1 cellular context compared by ENCODE assay signal in genomic region chr2:117956036-117956791, GRCh38.
TF ChIP-seq lines count a peak whose summit lies in the region.

No MANE protein-coding gene starts in this region.

TF ChIP-seq in HCT116, 20 proteins besides CTCF, POLR2A, EP300 and RAD21 (continued from another document):
- TF ChIP-seq EZH2 (IDR thresholded peaks at IDR 0.05) (no peak), CBX3 (IDR thresholded peaks at IDR 0.05; ENCODE audit: low read depth) (no peak), SP1 (IDR thresholded peaks at IDR 0.05; ENCODE audit: low read depth) (no peak)
